In genomic region chr2:187529248-187529976, GRCh38 we compare ENCODE assay signal across 17 cellular contexts. TPM values are rescaled to one million over a fixed set of nuclear protein-coding genes. Genes with fewer than 3 reads are reported as not detected.
DNase-seq lines count a peak whose midpoint lies in the region; ATAC-seq, FAIRE-seq and TF ChIP-seq lines count a peak whose summit lies in the region.
"Had no signal": no experiment of that assay in that cellular context is flagged by ENCODE, and none has a peak within 500 bp of the region (broad histone marks: within the 10 kb centered on the region; RNA-seq: fewer than 3 reads in every experiment).

No MANE protein-coding gene starts in this region.

- WGBS in HepG2 (ENCODE audit: low lambda C conversion rate): 85% methylated on average over 3 of the region's 3 CpGs

- FAIRE-seq in HepG2 (lab: Jason Lieb, UNC): no peak

- no TSS peak for BruUV-seq in HepG2 (replicated peaks; lab: Mats Ljungman, UMichigan)

- peaks cover 25% of the 10 kb centered on the region for H3K36me3 ChIP-seq in ACC112 (ENCODE audit: insufficient read depth, low read length)
- H3K36me3 ChIP-seq in RWPE2 (ENCODE audit: low read depth): no peaks in the 10 kb centered on the region; the same call in 1 of the 2 replicates
- H3K36me3 ChIP-seq in HepG2 (replicated peaks in 1 of 2; ENCODE audit: control insufficient read depth in 1 of 2, insufficient read depth in 2 of 2, low read length in 2 of 2): peaks cover 6 to 42% of the 10 kb centered on the region in 2 experiments
- no peaks in the 10 kb centered on the region for H3K36me3 ChIP-seq in right atrium auricular region

- no peak overlapping the region for H2AFZ ChIP-seq in ACC112 (ENCODE audit: low read length, unreplicated experiment)
- no peak overlapping the region for H2AFZ ChIP-seq in HepG2 (ENCODE audit: low read length)

- ATAC-seq in RWPE2 (ENCODE audit: low read depth): peak; percentile 17; the same call in 1 of the 3 replicates
- ATAC-seq in HepG2: peak; percentile 55
- ATAC-seq in GM19351 (IDR thresholded peaks at IDR 0.05; ENCODE audit: unreplicated experiment): no peak

- peak in 1 of 2 experiments; percentile 28; a peak in 1 of 4 replicates for TF ChIP-seq POLR2A in HepG2 (IDR thresholded peaks at IDR 0.05; ENCODE audit: insufficient read depth in 1 of 2, low read depth in 2 of 2, low read length in 2 of 2)

- peaks cover 2% of the 10 kb centered on the region for H3K9me3 ChIP-seq in RWPE2 (ENCODE audit: severe bottlenecking)
- H3K9me3 ChIP-seq in HepG2 (ENCODE audit: low read length): no peaks in the 10 kb centered on the region
- H3K9me3 ChIP-seq in right atrium auricular region: peaks cover 0 to 3% of the 10 kb centered on the region in 2 donors

- POLR2A ChIA-PET in HepG2 (lab: Yijun Ruan, JAX): interaction anchor here (0.9 to 2.6 kb wide), 2 partner anchors 10 to 19 kb away, joined by 3 to 8 read pairs; no protein-coding TSS in a partner anchor

- no peak overlapping the region for H3K4me2 ChIP-seq in HepG2 (ENCODE audit: low read depth, low read length)

- no peaks in the 10 kb centered on the region for H3K27me3 Mint-ChIP-seq in osteocyte (ENCODE audit: unreplicated experiment)

- H3K27ac Mint-ChIP-seq in osteocyte (ENCODE audit: unreplicated experiment): peak overlapping the region; percentile 66
- H3K27ac Mint-ChIP-seq: CD14-positive monocyte, HFFc6 had no signal

- TF ChIP-seq RAD21 in HepG2 (CRISPR knock-in tag; IDR thresholded peaks at IDR 0.05): no peak

- peak overlapping the region; percentile 2; the same call in 1 of the 2 replicates for H3K4me3 ChIP-seq in ACC112 (ENCODE audit: low read depth, low read length)
- no peak overlapping the region for H3K4me3 ChIP-seq in RWPE2 (ENCODE audit: severe bottlenecking)
- no peak overlapping the region for H3K4me3 ChIP-seq in HepG2 (replicated peaks in 1 of 3; ENCODE audit: insufficient read depth in 1 of 3, low read depth in 2 of 3, low read length in 3 of 3)
- no peak overlapping the region for H3K4me3 ChIP-seq in right atrium auricular region

- no peak for TF ChIP-seq EP300 in HepG2 (IDR thresholded peaks at IDR 0.05; ENCODE audit: low read depth in 2 of 2, low read length in 2 of 2)
- TF ChIP-seq EP300 in HepG2 (CRISPR knock-in tag; IDR thresholded peaks at IDR 0.05; ENCODE audit: borderline replicate concordance): no peak

- peaks cover 73% of the 10 kb centered on the region for H3K4me1 Mint-ChIP-seq in osteocyte (ENCODE audit: unreplicated experiment)
- H3K4me1 Mint-ChIP-seq: CD14-positive monocyte had no signal

- H3K4me1 ChIP-seq in ACC112 (ENCODE audit: control insufficient read depth, insufficient read depth, low read length, unreplicated experiment) (peaks cover 67% of the 10 kb centered on the region), RWPE2 (ENCODE audit: insufficient read depth, poor library complexity, severe bottlenecking) (peaks cover 42% of the 10 kb centered on the region), HepG2 (ENCODE audit: insufficient read depth, low read length) (peaks cover 92% of the 10 kb centered on the region), right atrium auricular region (peaks cover 0 to 8% of the 10 kb centered on the region in 2 donors)

- H3K9me3 Mint-ChIP-seq in osteocyte (ENCODE audit: unreplicated experiment): peaks cover 15% of the 10 kb centered on the region

- intact Hi-C loops in HepG2 (cut with micrococcal nuclease; ENCODE audit: unreplicated experiment): no loop called here

- H3K27ac ChIP-seq in ACC112 (ENCODE audit: low read depth, low read length) (peak overlapping the region; percentile 98), RWPE2 (ENCODE audit: poor library complexity, severe bottlenecking) (peak overlapping the region; percentile 63), HepG2 (ENCODE audit: extremely low read length, insufficient read depth, low read length) (peak overlapping the region; percentile 26), right atrium auricular region (no peak overlapping the region)

- H3K36me3 Mint-ChIP-seq in osteocyte (ENCODE audit: unreplicated experiment): peaks cover 49% of the 10 kb centered on the region
- H3K36me3 Mint-ChIP-seq: CD14-positive monocyte had no signal

- no peak overlapping the region for H3K4me3 Mint-ChIP-seq in osteocyte (ENCODE audit: unreplicated experiment)
- H3K4me3 Mint-ChIP-seq: CD14-positive monocyte, HFFc6 had no signal

- no peaks in the 10 kb centered on the region; the same call in 1 of the 2 replicates for H4K20me1 ChIP-seq in HepG2 (ENCODE audit: insufficient read depth, low read length)

- CTCF ChIA-PET in HepG2 (lab: Yijun Ruan, JAX; ENCODE audit: low intra/inter-chr PET ratio, low total read pairs): no interaction called here

- no peak overlapping the region for H3K9ac ChIP-seq in HepG2 (ENCODE audit: insufficient read depth, low read depth, low read length)

- in situ Hi-C loops in HepG2 (cut with HindIII; ENCODE audit: extremely low pct_ligation_motif_present, low pct_unique_long_range_greater_than_20kb): loop anchor here (25.0 kb wide), 1 partner anchor 1908 kb away; the partner anchor contains the start of gene WDR75

- DNase-seq in RWPE2 (ENCODE audit: low spot score) (no peak), HepG2 (ENCODE audit: low spot score) (no peak), osteocyte (ENCODE audit: extremely low spot score, unreplicated experiment) (no peak), right atrium auricular region (ENCODE audit: low spot score) (no peak), SIG-M5 (lab: John Stamatoyannopoulos, UW) (no peak)
- DNase-seq: AML-193; DMS79 treated with DMSO at 0.1 percent for 48 hours; H7; HFFc6; NCI-H1105; NCI-H2081; NCI-H510A; NCI-H748 treated with DMSO at 0.1 percent for 48 hours; NK-92 treated with Interleukin-12 subunit alpha and Interleukin-12 subunit beta, amount 100 ng/mL, for 24 hours had no signal

- H3K79me2 ChIP-seq in ACC112 (ENCODE audit: control insufficient read depth, insufficient read depth, low read length, unreplicated experiment) (peaks cover 64% of the 10 kb centered on the region), HepG2 (ENCODE audit: insufficient read depth, low read length) (peaks cover 89% of the 10 kb centered on the region)

- H3K27me3 ChIP-seq in ACC112 (ENCODE audit: insufficient read depth, low read length) (no peaks in the 10 kb centered on the region), RWPE2 (ENCODE audit: insufficient read depth, poor library complexity, severe bottlenecking) (no peaks in the 10 kb centered on the region), HepG2 (ENCODE audit: control insufficient read depth in 1 of 2, insufficient read depth in 2 of 2, low read length in 2 of 2) (no peaks in the 10 kb centered on the region), right atrium auricular region (no peaks in the 10 kb centered on the region)

- no peak for TF ChIP-seq CTCF in RWPE2 (IDR thresholded peaks at IDR 0.05; ENCODE audit: poor library complexity, severe bottlenecking)
- no peak for TF ChIP-seq CTCF in HepG2 (CRISPR knock-in tag; IDR thresholded peaks at IDR 0.05)
- no peak for TF ChIP-seq CTCF in osteocyte (IDR thresholded peaks at IDR 0.05)
- TF ChIP-seq CTCF in right atrium auricular region (IDR thresholded peaks at IDR 0.05): no peak

TF ChIP-seq in HepG2, 621 proteins besides CTCF, POLR2A, EP300 and RAD21 (continues in another document):
- TF ChIP-seq, protein P1, sequence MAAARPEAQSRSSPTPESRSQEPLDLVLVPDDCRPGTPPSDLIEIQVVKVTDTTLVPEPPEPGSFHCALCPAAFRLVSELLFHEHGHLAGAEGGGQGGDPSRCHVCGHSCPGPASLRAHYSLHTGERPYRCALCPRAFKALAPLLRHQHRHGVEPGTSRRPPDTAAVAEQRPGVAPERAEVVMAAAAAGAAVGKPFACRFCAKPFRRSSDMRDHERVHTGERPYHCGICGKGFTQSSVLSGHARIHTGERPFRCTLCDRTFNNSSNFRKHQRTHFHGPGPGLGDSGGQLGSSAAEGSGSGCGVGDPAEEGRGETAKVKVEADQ (CRISPR knock-in tag; IDR thresholded peaks at IDR 0.05; ENCODE audit: borderline replicate concordance): 0 out of 2 replicates have a peak, but pooled peaks have one; percentile 20
- TF ChIP-seq NFIB (CRISPR knock-in tag; IDR thresholded peaks at IDR 0.05; ENCODE audit: borderline replicate concordance) (no peak), ZNF441 (CRISPR knock-in tag; IDR thresholded peaks at IDR 0.05; ENCODE audit: borderline replicate concordance) (0 out of 2 replicates have a peak, but pooled peaks have one; percentile 48), ZNF564 (CRISPR knock-in tag; IDR thresholded peaks at IDR 0.05) (no peak), POLR2AphosphoS5 (IDR thresholded peaks at IDR 0.05; ENCODE audit: low read depth, low read length) (peak; percentile 56), MBNL3 (CRISPR knock-in tag; conservative IDR thresholded peaks at IDR 0.05) (no peak), HDAC1 (CRISPR knock-in tag; IDR thresholded peaks at IDR 0.05) (no peak), ZNF34 (CRISPR knock-in tag; IDR thresholded peaks at IDR 0.05; ENCODE audit: borderline replicate concordance) (no peak), MAF1 (CRISPR knock-in tag; IDR thresholded peaks at IDR 0.05; ENCODE audit: borderline replicate concordance) (no peak), ZNF75D (CRISPR knock-in tag; IDR thresholded peaks at IDR 0.05; ENCODE audit: borderline replicate concordance) (no peak)

RNA-seq across cellular contexts. Expression of gene TFPI, which starts 24.8 kb away (rescaled TPM):
- total RNA-seq in HepG2 (2016; rRNA removed; fragmentation: Illumina TruSeq; extraction: Trizol): 161 and 301 TPM in 2 replicates
- total RNA-seq in HepG2 (2016; cell fraction: cytosol; rRNA removed; fragmentation: Illumina TruSeq; extraction: Trizol; ENCODE audit: low read depth): 38.3 and 39.3 TPM in 2 replicates
- 172 and 272 TPM in 2 replicates for total RNA-seq in HepG2 (2016; cell fraction: insoluble cytoplasmic fraction; rRNA removed; fragmentation: Illumina TruSeq; extraction: Trizol)
- total RNA-seq in HepG2 (2016; cell fraction: membrane; rRNA removed; fragmentation: Illumina TruSeq; extraction: Trizol): 52.0 and 70.0 TPM in 2 replicates
- total RNA-seq in HepG2 (2016; cell fraction: nucleus; rRNA removed; fragmentation: Illumina TruSeq; extraction: Trizol): 317 and 356 TPM in 2 replicates
- polyA plus RNA-seq in HepG2 (2011; rRNA removed): 404 and 436 TPM in 2 replicates
- 141 and 281 TPM in 2 replicates for polyA plus RNA-seq in HepG2 (2011; cell fraction: cytosol; rRNA removed)
- 59.5 and 99.9 TPM in 2 replicates for polyA plus RNA-seq in HepG2 (2011; cell fraction: nucleus; rRNA removed)
- polyA plus RNA-seq in HepG2 (2012): 778 and 1,175 TPM in 2 replicates
- 23.5 and 25.5 TPM in 2 replicates for polyA plus RNA-seq in HepG2 (2016; cell fraction: cytosol; fragmentation: Illumina TruSeq; extraction: Trizol; ENCODE audit: low read depth)
- 122 TPM in 2 replicates for polyA plus RNA-seq in HepG2 (2016; cell fraction: insoluble cytoplasmic fraction; fragmentation: Illumina TruSeq; extraction: Trizol; ENCODE audit: low read depth)
- 32.9 and 33.4 TPM in 2 replicates for polyA plus RNA-seq in HepG2 (2016; cell fraction: membrane; fragmentation: Illumina TruSeq; extraction: Trizol; ENCODE audit: low read depth)
- polyA plus RNA-seq in HepG2 (2016; cell fraction: nucleus; fragmentation: Illumina TruSeq; extraction: Trizol; ENCODE audit: insufficient read depth, low read depth): 310 and 322 TPM in 2 replicates
- 28.8 and 207 TPM in 2 replicates for polyA minus RNA-seq in HepG2 (2011; rRNA and poly(A)+ RNA removed; ENCODE audit: low replicate concordance)
- 198 and 296 TPM in 2 replicates for polyA minus RNA-seq in HepG2 (2011; cell fraction: cytosol; rRNA and poly(A)+ RNA removed)
- polyA minus RNA-seq in HepG2 (2011; cell fraction: nucleus; rRNA and poly(A)+ RNA removed): 460 and 590 TPM in 2 replicates
- 325 and 334 TPM in 2 replicates for total RNA-seq in osteocyte
- total RNA-seq in right atrium auricular region: 10 to 100 TPM; 43.6 to 58.2 TPM

Comparison
In these comparisons a context has a peak if more than half of its experiments do, and no peak if none do; other contexts are left out.
1. H3K27ac ChIP-seq: peak in ACC112 (single experiment), RWPE2 (single experiment) and HepG2 (single experiment); none in right atrium auricular region (0 of 2).